In the genomic region with DNA sequence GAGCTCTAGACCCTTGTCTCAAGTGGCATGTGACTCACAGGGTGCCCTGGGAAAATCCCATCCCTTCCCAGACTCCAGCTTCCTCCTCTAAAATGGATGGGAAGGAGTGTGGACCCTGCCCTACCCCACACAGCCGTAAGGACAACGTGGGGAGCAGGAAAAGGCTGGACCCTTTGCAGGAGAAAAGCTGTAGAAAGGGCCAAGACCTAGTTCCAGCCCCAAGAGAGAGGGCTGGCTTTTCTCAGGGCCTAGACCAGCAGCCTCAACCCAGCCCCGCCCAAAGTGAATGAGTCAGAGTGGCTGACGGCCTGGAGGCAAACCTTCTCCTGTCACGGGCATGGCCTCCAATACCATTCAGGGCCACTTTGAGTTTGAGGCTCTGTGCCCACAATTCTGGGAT, we compare ENCODE assay signal across 8 cellular contexts. TPM values are rescaled to one million over a fixed set of nuclear protein-coding genes. Genes with fewer than 3 reads are reported as not detected.
A peak's percentile ranks its signal among the peaks of the same experiment; 100 is the strongest.
DNase-seq lines count a peak whose midpoint lies in the region; ATAC-seq and TF ChIP-seq lines count a peak whose summit lies in the region.

No MANE protein-coding gene starts in this region.

- H2AK5ac ChIP-seq in neuronal stem cell (ENCODE audit: low read depth, low read length), result no peak overlapping the region

- intact Hi-C loops in Calu3 (cut with micrococcal nuclease; ENCODE audit: unreplicated experiment) (loop anchor here (5.0 to 10.0 kb wide), 3 partner anchors 96 to 1734 kb away; a partner anchor contains a TSS), left ventricle myocardium superior (cut with micrococcal nuclease) (no loop called here)

- no peak overlapping the region for H3K14ac ChIP-seq in neuronal stem cell (ENCODE audit: low read length)

- no peak overlapping the region for H3K9ac ChIP-seq in neuronal stem cell (ENCODE audit: low read depth, low read length, poor library complexity)

- H3K4me1 ChIP-seq in neuronal stem cell (ENCODE audit: control insufficient read depth in 2 of 2, insufficient read depth in 1 of 2, low read depth in 1 of 2, low read length in 2 of 2), result peaks cover 0 to 2% of the 10 kb centered on the region in 2 donors

- H3K4me1 Mint-ChIP-seq in Calu3 (ENCODE audit: low read depth, unreplicated experiment), result peaks cover 83% of the 10 kb centered on the region

- BruUV-seq in Calu3 (replicated peaks; lab: Mats Ljungman, UMichigan), result no TSS peak

- H4K8ac ChIP-seq in neuronal stem cell (ENCODE audit: low read depth, low read length), result no peak overlapping the region

- H2BK12ac ChIP-seq in neuronal stem cell (ENCODE audit: low read length), result no peak overlapping the region

- WGBS in neuronal stem cell (ENCODE audit: extremely low coverage in 2 of 2, insufficient read length in 2 of 2, insufficient replicate concordance in 1 of 2), 2 donors, result no CpG with 5 or more reads among the region's 5 CpGs

- no peak overlapping the region for H2BK5ac ChIP-seq in neuronal stem cell (ENCODE audit: low read length)

- no peaks in the 10 kb centered on the region for H3K79me1 ChIP-seq in neuronal stem cell (ENCODE audit: low read depth, low read length)

- H3K9me3 ChIP-seq in neuronal stem cell (replicated peaks in 1 of 2; ENCODE audit: control insufficient read depth in 2 of 2, insufficient read depth in 1 of 2, low read depth in 1 of 2, low read length in 2 of 2), result no peaks in the 10 kb centered on the region

- no peaks in the 10 kb centered on the region for H3K9me3 Mint-ChIP-seq in Calu3 (ENCODE audit: low read depth, unreplicated experiment)

- H3K27ac Mint-ChIP-seq in Calu3 (ENCODE audit: unreplicated experiment), result peak overlapping the region; percentile 97

- H3K27me3 Mint-ChIP-seq in Calu3 (ENCODE audit: unreplicated experiment), result no peaks in the 10 kb centered on the region

- POLR2A ChIA-PET in HEK293T (lab: Yijun Ruan, JAX), result no interaction called here

- ATAC-seq in left ventricle myocardium superior, result peak; percentile 63

- H3K27me3 ChIP-seq in neuronal stem cell (ENCODE audit: control insufficient read depth in 3 of 3, insufficient read depth in 3 of 3, low read depth in 1 of 3, low read length in 3 of 3), result peaks cover 0 to 3% (median 0%) of the 10 kb centered on the region in 3 experiments

- H3K36me3 Mint-ChIP-seq in Calu3 (ENCODE audit: insufficient read depth, unreplicated experiment), result peaks cover 79% of the 10 kb centered on the region

- no peak overlapping the region for H3K4me2 ChIP-seq in neuronal stem cell (ENCODE audit: insufficient read depth, low read length, poor library complexity, severe bottlenecking)

- H4K91ac ChIP-seq in neuronal stem cell (ENCODE audit: low read depth, low read length, poor library complexity), result no peak overlapping the region

- TF ChIP-seq CTCF in Calu3 (IDR thresholded peaks at IDR 0.05; ENCODE audit: unreplicated experiment), result no peak

- no peak overlapping the region for H3K18ac ChIP-seq in neuronal stem cell (ENCODE audit: low read length)

- H3K36me3 ChIP-seq in neuronal stem cell (replicated peaks in 1 of 2; ENCODE audit: control insufficient read depth in 2 of 2, insufficient read depth in 2 of 2, low read length in 2 of 2), result no peaks in the 10 kb centered on the region

- H2BK15ac ChIP-seq in neuronal stem cell (ENCODE audit: low read length), result no peak overlapping the region

- H3K23ac ChIP-seq in neuronal stem cell (ENCODE audit: low read depth, low read length, poor library complexity), result no peak overlapping the region

- no peak overlapping the region for H2AFZ ChIP-seq in neuronal stem cell (ENCODE audit: low read length)

- CTCF ChIA-PET in Calu3 (lab: Charles Lee), result interaction anchor here (0.9 to 6.2 kb wide), 2 partner anchors 10 to 24 kb away, joined by 5 to 58 read pairs; a partner anchor contains a TSS
- CTCF ChIA-PET in HEK293T (lab: Yijun Ruan, JAX), result no interaction called here

- DNase-seq in Calu3, result peak; percentile 91
- DNase-seq in HEK293T (ENCODE audit: extremely low spot score), result peak; percentile 46
- peak; percentile 74 for DNase-seq in NOMO-1 treated with DMSO at 0.1 percent for 48 hours (lab: John Stamatoyannopoulos, UW; ENCODE audit: unreplicated experiment)
- peak; percentile 23 for DNase-seq in activated T-helper 1 cell treated with Interleukin-2 at 50 U/mL for 16 hours (ENCODE audit: low read depth)
- peak; percentile 63 for DNase-seq in left ventricle myocardium superior
- DNase-seq in stimulated activated CD4-positive, alpha-beta T cell treated with anti-CD3 and anti-CD28 coated beads, TNF-alpha, amount 100 ng/mL, for 24 hours (ENCODE audit: low read depth in 3 of 3), result peak; percentile 17 to 70 (median 29)
- no peak for DNase-seq in NCI-H2029 treated with DMSO at 0.1 percent for 48 hours (lab: John Stamatoyannopoulos, UW)
- DNase-seq in neuronal stem cell (ENCODE audit: low spot score), result no peak

- H3K27ac ChIP-seq in neuronal stem cell (replicated peaks; ENCODE audit: low read length), result no peak overlapping the region

- H3K4me3 ChIP-seq in neuronal stem cell (ENCODE audit: low read length in 2 of 2), result no peak overlapping the region

- peak overlapping the region; percentile 89 for H3K4me3 Mint-ChIP-seq in Calu3 (ENCODE audit: low read depth, unreplicated experiment)

- no peak overlapping the region for H2BK120ac ChIP-seq in neuronal stem cell (ENCODE audit: low read depth, low read length)

- no peak overlapping the region for H3K4ac ChIP-seq in neuronal stem cell (ENCODE audit: low read length)

TF ChIP-seq in HEK293T, 16 proteins besides CTCF, POLR2A, EP300 and RAD21:
- TF ChIP-seq SP1 (IDR thresholded peaks at IDR 0.05) (no peak), NFRKB (IDR thresholded peaks at IDR 0.05) (no peak), ZNF384 (IDR thresholded peaks at IDR 0.05) (no peak), TARDBP (IDR thresholded peaks at IDR 0.05) (no peak), ELF4 (IDR thresholded peaks at IDR 0.05) (no peak), HDGF (IDR thresholded peaks at IDR 0.05; ENCODE audit: borderline replicate concordance) (no peak), BHLHE40 (IDR thresholded peaks at IDR 0.05; ENCODE audit: borderline replicate concordance) (no peak), FOXM1 (IDR thresholded peaks at IDR 0.05; ENCODE audit: borderline replicate concordance) (no peak), FOXA1 (IDR thresholded peaks at IDR 0.05) (no peak), LEF1 (IDR thresholded peaks at IDR 0.05; ENCODE audit: borderline replicate concordance) (no peak), SUZ12 (IDR thresholded peaks at IDR 0.05) (no peak), L3MBTL2 (conservative IDR thresholded peaks at IDR 0.05) (no peak), CTBP1 (IDR thresholded peaks at IDR 0.05; ENCODE audit: borderline replicate concordance) (no peak), ARNT (IDR thresholded peaks at IDR 0.05) (no peak)
- TF ChIP-seq, protein P1, sequence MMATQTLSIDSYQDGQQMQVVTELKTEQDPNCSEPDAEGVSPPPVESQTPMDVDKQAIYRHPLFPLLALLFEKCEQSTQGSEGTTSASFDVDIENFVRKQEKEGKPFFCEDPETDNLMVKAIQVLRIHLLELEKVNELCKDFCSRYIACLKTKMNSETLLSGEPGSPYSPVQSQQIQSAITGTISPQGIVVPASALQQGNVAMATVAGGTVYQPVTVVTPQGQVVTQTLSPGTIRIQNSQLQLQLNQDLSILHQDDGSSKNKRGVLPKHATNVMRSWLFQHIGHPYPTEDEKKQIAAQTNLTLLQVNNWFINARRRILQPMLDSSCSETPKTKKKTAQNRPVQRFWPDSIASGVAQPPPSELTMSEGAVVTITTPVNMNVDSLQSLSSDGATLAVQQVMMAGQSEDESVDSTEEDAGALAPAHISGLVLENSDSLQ (IDR thresholded peaks at IDR 0.05), result no peak

RNA-seq across cellular contexts. Expression of a gene that starts 1.1 kb away (rescaled TPM):
- 331 and 333 TPM in 2 replicates for total RNA-seq in Calu3 (2022)
- total RNA-seq in left ventricle myocardium superior, result 5.2 TPM
- polyA plus RNA-seq in neuronal stem cell (2013, experiment 1 of 2), result 0.15 TPM
- polyA plus RNA-seq in neuronal stem cell (2013, experiment 2 of 2), result 0.11 TPM

RNA-seq across cellular contexts. Expression of a gene that starts 24.1 kb away (rescaled TPM):
- total RNA-seq in Calu3 (2022) (2.4 and 4.0 TPM in 2 replicates), left ventricle myocardium superior (594 TPM)
- polyA plus RNA-seq in neuronal stem cell (2013, experiment 1 of 2), result 1.4 TPM
- polyA plus RNA-seq in neuronal stem cell (2013, experiment 2 of 2), result 1.1 TPM

RNA-seq across cellular contexts. Expression of a gene that starts 53.5 kb away (rescaled TPM):
- 0.59 TPM in 1 of 2 replicates, not detected in the other for total RNA-seq in Calu3 (2022)
- 2.8 TPM for total RNA-seq in left ventricle myocardium superior
- not detected for polyA plus RNA-seq in neuronal stem cell (2013, experiment 1 of 2)
- polyA plus RNA-seq in neuronal stem cell (2013, experiment 2 of 2), result not detected

Comparison
In these comparisons a context has a peak if more than half of its experiments do, and no peak if none do; other contexts are left out.
1. DNase-seq: peak in Calu3 (single experiment), HEK293T (single experiment), NOMO-1 treated with DMSO at 0.1 percent for 48 hours (single experiment), activated T-helper 1 cell treated with Interleukin-2 at 50 U/mL for 16 hours (single experiment), left ventricle myocardium superior (single experiment) and stimulated activated CD4-positive, alpha-beta T cell treated with anti-CD3 and anti-CD28 coated beads, TNF-alpha, amount 100 ng/mL, for 24 hours (3 of 3); none in NCI-H2029 treated with DMSO at 0.1 percent for 48 hours (single experiment) and neuronal stem cell (single experiment).
2. RNA of a gene that starts 1.1 kb away (total RNA-seq): 331 to 333 TPM in Calu3; 5.2 TPM in left ventricle myocardium superior (single experiment); every median in the first group is over 10 times any median in the second.
3. RNA of a gene that starts 24.1 kb away (total RNA-seq): 594 TPM in left ventricle myocardium superior (single experiment); 2.4 to 4.0 TPM in Calu3; every median in the first group is over 100 times any median in the second.